Comparison of ENCODE assay signal across 8 cellular contexts in the genomic region with DNA sequence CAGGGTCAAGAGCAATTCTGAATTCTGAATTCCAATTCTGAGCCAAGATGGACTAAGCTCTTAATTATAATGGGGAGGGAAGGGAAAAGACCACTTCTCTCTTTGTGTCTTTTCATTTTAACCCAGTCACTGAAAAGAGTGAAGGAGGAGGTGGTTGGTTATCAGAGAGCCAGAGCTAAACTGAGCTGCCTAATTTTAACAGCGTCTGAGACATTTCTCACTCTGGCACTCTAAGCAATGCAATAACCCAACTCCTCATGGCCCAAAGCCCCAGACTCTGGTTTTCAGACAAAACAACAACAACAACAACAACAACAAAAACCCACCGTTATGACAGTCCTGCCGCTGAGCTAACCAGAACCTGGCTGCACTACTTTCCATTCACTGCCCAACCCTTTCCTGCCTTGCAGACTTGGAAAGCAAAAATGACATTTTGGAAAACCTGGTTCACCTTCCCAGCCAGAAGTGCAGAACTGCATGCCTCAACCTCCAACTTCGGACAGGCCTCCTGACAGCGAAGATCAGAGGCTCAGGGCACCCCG. TPM values are rescaled to one million over a fixed set of nuclear protein-coding genes. Genes with fewer than 3 reads are reported as not detected.
DNase-seq lines count a peak whose midpoint lies in the region; ATAC-seq and TF ChIP-seq lines count a peak whose summit lies in the region.

No MANE protein-coding gene starts in this region.

- peaks cover 17 to 36% (median 34%) of the 10 kb centered on the region in 11 experiments for H3K36me3 ChIP-seq in BLaER1 treated with 17β-estradiol and CSF1 and Interleukin-3, amounts not matched to agents 10 nM and 100 nM
- H3K36me3 ChIP-seq in MM.1S (replicated peaks; ENCODE audit: insufficient read depth, low read length), result no peaks in the 10 kb centered on the region
- no peaks in the 10 kb centered on the region for H3K36me3 ChIP-seq in effector memory CD4-positive, alpha-beta T cell (ENCODE audit: control insufficient read depth, insufficient read depth, low read length)

- H3K27ac ChIP-seq in BLaER1 treated with 17β-estradiol and CSF1 and Interleukin-3, amounts not matched to agents 10 nM and 100 nM, result peak overlapping the region in 10 of 11 experiments; percentile 84 to 91 (median 88); a peak in 18 of 22 replicates
- no peak overlapping the region for H3K27ac ChIP-seq in MM.1S (ENCODE audit: low read length)
- no peak overlapping the region for H3K27ac ChIP-seq in effector memory CD4-positive, alpha-beta T cell (ENCODE audit: insufficient read depth, low read length, poor library complexity, severe bottlenecking)

- H3K79me2 ChIP-seq in MM.1S (ENCODE audit: low read length), result no peaks in the 10 kb centered on the region

- no peaks in the 10 kb centered on the region for H3K27me3 ChIP-seq in BLaER1 treated with 17β-estradiol and CSF1 and Interleukin-3, amounts not matched to agents 10 nM and 100 nM
- H3K27me3 ChIP-seq in MM.1S (replicated peaks; ENCODE audit: insufficient read depth, low read length), result no peaks in the 10 kb centered on the region
- no peaks in the 10 kb centered on the region for H3K27me3 ChIP-seq in effector memory CD4-positive, alpha-beta T cell (replicated peaks; ENCODE audit: control insufficient read depth, insufficient read depth, low read length, poor library complexity, severe bottlenecking)

- H3F3A ChIP-seq in MM.1S (ENCODE audit: insufficient read depth, low read length), result no peaks in the 10 kb centered on the region

- ATAC-seq in natural killer cell treated with Interleukin-12 subunit alpha and Interleukin-12 subunit beta and Interleukin-15 and Interleukin-18, amount 100 ng/mL, for 72 hours, result no peak
- no peak for ATAC-seq in GM18505 (IDR thresholded peaks at IDR 0.05; ENCODE audit: unreplicated experiment)

- H3K4me2 ChIP-seq in BLaER1 treated with 17β-estradiol and CSF1 and Interleukin-3, amounts not matched to agents 10 nM and 100 nM, result peak overlapping the region; percentile 84 to 99 (median 93)
- H3K4me2 ChIP-seq in MM.1S (ENCODE audit: low read depth, low read length), result peak overlapping the region; percentile 35; the same call in 1 of the 2 replicates

- H3K9me3 ChIP-seq in BLaER1 treated with 17β-estradiol and CSF1 and Interleukin-3, amounts not matched to agents 10 nM and 100 nM (replicated peaks in 1 of 11), result no peaks in the 10 kb centered on the region
- H3K9me3 ChIP-seq in MM.1S (replicated peaks; ENCODE audit: insufficient read depth, low read length), result no peaks in the 10 kb centered on the region
- H3K9me3 ChIP-seq in effector memory CD4-positive, alpha-beta T cell (ENCODE audit: control insufficient read depth, low read length), result no peaks in the 10 kb centered on the region

- peak overlapping the region; percentile 84 to 95 (median 90); a peak in 21 of 22 replicates for H3K9ac ChIP-seq in BLaER1 treated with 17β-estradiol and CSF1 and Interleukin-3, amounts not matched to agents 10 nM and 100 nM
- H3K9ac ChIP-seq in MM.1S (ENCODE audit: low read length), result no peak overlapping the region

- H3K36me3 Mint-ChIP-seq in natural killer cell treated with Interleukin-12 subunit alpha and Interleukin-12 subunit beta and Interleukin-15 and Interleukin-18, amount 100 ng/mL, for 72 hours, result no peaks in the 10 kb centered on the region

- DNase-seq in MM.1S (no peak), DMS53 treated with DMSO at 0.1 percent for 48 hours (lab: John Stamatoyannopoulos, UW; ENCODE audit: unreplicated experiment) (no peak), NCI-H1105 (lab: John Stamatoyannopoulos, UW) (no peak)
- no peak for DNase-seq in effector memory CD4-positive, alpha-beta T cell
- no peak for DNase-seq in natural killer cell treated with Interleukin-12 subunit alpha and Interleukin-12 subunit beta and Interleukin-15 and Interleukin-18, amount 100 ng/mL, for 72 hours (ENCODE audit: low spot score)
- no peak for DNase-seq in activated CD4-positive, alpha-beta T cell treated with anti-CD3 and anti-CD28 coated beads for 48 hours

- peak overlapping the region; percentile 75 to 93 (median 82) for H3K4me3 ChIP-seq in BLaER1 treated with 17β-estradiol and CSF1 and Interleukin-3, amounts not matched to agents 10 nM and 100 nM
- peak overlapping the region; percentile 50; the same call in 1 of the 2 replicates for H3K4me3 ChIP-seq in MM.1S (ENCODE audit: low read length)
- peak overlapping the region; percentile 59 for H3K4me3 ChIP-seq in effector memory CD4-positive, alpha-beta T cell (ENCODE audit: insufficient read depth, low read depth, low read length, poor library complexity, severe bottlenecking)

- TF ChIP-seq POLR2A in GM18505 (IDR thresholded peaks at IDR 0.05; ENCODE audit: borderline replicate concordance, extremely low read depth, insufficient read depth, insufficient read length), result no peak

- H3K4me1 Mint-ChIP-seq in natural killer cell treated with Interleukin-12 subunit alpha and Interleukin-12 subunit beta and Interleukin-15 and Interleukin-18, amount 100 ng/mL, for 72 hours (ENCODE audit: low read depth in 2 of 2), result peaks cover 12 to 19% of the 10 kb centered on the region in 2 donors

- H3K9me2 ChIP-seq in MM.1S (replicated peaks; ENCODE audit: insufficient read depth, low read length), result no peaks in the 10 kb centered on the region

- peak overlapping the region; percentile 38 to 88 for H3K27ac Mint-ChIP-seq in natural killer cell treated with Interleukin-12 subunit alpha and Interleukin-12 subunit beta and Interleukin-15 and Interleukin-18, amount 100 ng/mL, for 72 hours

- H2AFZ ChIP-seq in MM.1S (ENCODE audit: low read length), result peak overlapping the region; percentile 44; the same call in 1 of the 2 replicates

- H4K20me1 ChIP-seq in BLaER1 treated with 17β-estradiol and CSF1 and Interleukin-3, amounts not matched to agents 10 nM and 100 nM, result peaks cover 0 to 18% (median 0%) of the 10 kb centered on the region in 11 experiments; a peak in 5 of 22 replicates
- H4K20me1 ChIP-seq in MM.1S (ENCODE audit: insufficient read depth, low read length), result no peaks in the 10 kb centered on the region

- no peak for TF ChIP-seq CTCF in MM.1S (IDR thresholded peaks at IDR 0.05; ENCODE audit: low read length)

- no peaks in the 10 kb centered on the region for H3K9me3 Mint-ChIP-seq in natural killer cell treated with Interleukin-12 subunit alpha and Interleukin-12 subunit beta and Interleukin-15 and Interleukin-18, amount 100 ng/mL, for 72 hours

- peak overlapping the region; percentile 92 for H3K4me3 Mint-ChIP-seq in natural killer cell treated with Interleukin-12 subunit alpha and Interleukin-12 subunit beta and Interleukin-15 and Interleukin-18, amount 100 ng/mL, for 72 hours

- no peaks in the 10 kb centered on the region for H3K27me3 Mint-ChIP-seq in natural killer cell treated with Interleukin-12 subunit alpha and Interleukin-12 subunit beta and Interleukin-15 and Interleukin-18, amount 100 ng/mL, for 72 hours

- peaks cover 15 to 26% (median 18%) of the 10 kb centered on the region in 10 experiments for H3K4me1 ChIP-seq in BLaER1 treated with 17β-estradiol and CSF1 and Interleukin-3, amounts not matched to agents 10 nM and 100 nM
- no peaks in the 10 kb centered on the region for H3K4me1 ChIP-seq in MM.1S (ENCODE audit: low read length)
- peaks cover 6% of the 10 kb centered on the region for H3K4me1 ChIP-seq in effector memory CD4-positive, alpha-beta T cell (ENCODE audit: control insufficient read depth, insufficient read depth, low read length, poor library complexity, severe bottlenecking)

RNA-seq across cellular contexts. Expression of a gene that starts 1.0 kb away (rescaled TPM):
- total RNA-seq in natural killer cell treated with Interleukin-12 subunit alpha and Interleukin-12 subunit beta and Interleukin-15 and Interleukin-18, amount 100 ng/mL, for 72 hours, result 10 to 100 TPM in 1 of 2 donors, 1 to 10 TPM in 1; 9.9 to 10.4 TPM

RNA-seq across cellular contexts. Expression of a gene that starts 53.8 kb away (rescaled TPM):
- not detected for total RNA-seq in natural killer cell treated with Interleukin-12 subunit alpha and Interleukin-12 subunit beta and Interleukin-15 and Interleukin-18, amount 100 ng/mL, for 72 hours

Comparison
In these comparisons a context has a peak if more than half of its experiments do, and no peak if none do; other contexts are left out.
1. H3K27ac ChIP-seq: peak in BLaER1 treated with 17β-estradiol and CSF1 and Interleukin-3, amounts not matched to agents 10 nM and 100 nM (10 of 11); none in MM.1S (single experiment) and effector memory CD4-positive, alpha-beta T cell (single experiment).
2. Peak in every context shown above with its lines, with median percentiles within 50 percentile points of each other: H3K4me3 ChIP-seq.